8 cellular contexts compared by ENCODE assay signal in the genomic region with DNA sequence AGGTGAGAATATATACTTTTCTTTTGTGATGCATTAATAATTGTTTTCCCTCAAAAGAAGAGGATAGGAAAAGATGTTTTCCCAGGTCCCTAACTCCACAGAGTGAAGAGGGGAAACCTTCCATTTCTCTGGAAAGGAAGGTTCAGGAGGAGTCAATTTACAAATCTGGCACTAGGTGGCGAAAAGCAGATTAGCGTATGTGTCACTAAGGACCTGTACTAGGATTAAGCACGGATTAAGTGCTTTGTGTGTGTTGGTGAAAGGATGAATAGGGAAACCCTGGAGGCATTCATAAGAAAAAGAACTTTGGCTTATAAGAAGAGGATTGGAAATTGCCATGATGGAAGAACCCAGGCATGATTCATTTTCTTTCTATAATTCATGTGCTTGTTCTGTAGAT.
DNase-seq lines count a peak whose midpoint lies in the region; ATAC-seq, FAIRE-seq and TF ChIP-seq lines count a peak whose summit lies in the region.

No MANE protein-coding gene starts in this region.

- TF ChIP-seq CTCF in BE2C (IDR thresholded peaks at IDR 0.05; ENCODE audit: low read depth, low read length) (peak; percentile 67), Panc1 (IDR thresholded peaks at IDR 0.05) (peak; percentile 64)

- H3K27me3 ChIP-seq in BE2C, result no peaks in the 10 kb centered on the region
- H3K27me3 ChIP-seq in H7 (ENCODE audit: control insufficient read depth, insufficient read depth, low read length), result no peaks in the 10 kb centered on the region
- H3K27me3 ChIP-seq in Panc1 (ENCODE audit: control insufficient read depth, insufficient read depth, low read length), result no peaks in the 10 kb centered on the region
- peaks cover 2% of the 10 kb centered on the region for H3K27me3 ChIP-seq in effector memory CD4-positive, alpha-beta T cell (replicated peaks; ENCODE audit: control insufficient read depth, insufficient read depth, low read length, poor library complexity, severe bottlenecking)

- CTCF ChIA-PET in Panc1 (lab: Charles Lee), result interaction anchor here (1.5 kb wide), 1 partner anchor 553 kb away, joined by 3 read pairs; no protein-coding TSS in a partner anchor

- ATAC-seq in Panc1 (peak; percentile 70; the same call in 1 of the 2 replicates), GM19467 (IDR thresholded peaks at IDR 0.05; ENCODE audit: unreplicated experiment) (no peak), GM18873 (IDR thresholded peaks at IDR 0.05; ENCODE audit: low FRiP score, unreplicated experiment) (no peak)

- DNase-seq in BE2C, result peak; percentile 23
- DNase-seq in H7, result peak; percentile 47
- DNase-seq in Panc1 (ENCODE audit: low read depth, low spot score), result no peak
- DNase-seq in glomerular visceral epithelial cell (ENCODE audit: extremely low spot score), result peak; percentile 14
- DNase-seq in HTR-8/SVneo (ENCODE audit: insufficient read length, low spot score), result no peak
- DNase-seq in effector memory CD4-positive, alpha-beta T cell, result no peak

- intact Hi-C loops in Panc1 (cut with micrococcal nuclease; ENCODE audit: unreplicated experiment), result loop anchor here (5.0 kb wide), 1 partner anchor 553 kb away; no protein-coding TSS in a partner anchor

- H3K4me3 ChIP-seq in BE2C (ENCODE audit: low read depth, low read length) (no peak overlapping the region), H7 (ENCODE audit: insufficient read depth, low read depth, low read length) (no peak overlapping the region), Panc1 (ENCODE audit: low read depth in 2 of 2, low read length in 2 of 2) (no peak overlapping the region)
- no peak overlapping the region for H3K4me3 ChIP-seq in effector memory CD4-positive, alpha-beta T cell (ENCODE audit: insufficient read depth, low read depth, low read length, poor library complexity, severe bottlenecking)

- no peak for FAIRE-seq in HTR-8/SVneo (lab: Jason Lieb, UNC)

- H3K27ac ChIP-seq in Panc1 (ENCODE audit: low read length), result no peak overlapping the region
- no peak overlapping the region for H3K27ac ChIP-seq in effector memory CD4-positive, alpha-beta T cell (ENCODE audit: insufficient read depth, low read length, poor library complexity, severe bottlenecking)

- H3K9me3 ChIP-seq in BE2C, result no peaks in the 10 kb centered on the region
- no peaks in the 10 kb centered on the region for H3K9me3 ChIP-seq in Panc1 (ENCODE audit: control insufficient read depth, insufficient read depth, low read depth, low read length)
- H3K9me3 ChIP-seq in effector memory CD4-positive, alpha-beta T cell (ENCODE audit: control insufficient read depth, low read length), result no peaks in the 10 kb centered on the region

- BruUV-seq in Panc1 (replicated peaks; lab: Mats Ljungman, UMichigan), result no TSS peak

- H3K36me3 ChIP-seq in BE2C, result no peaks in the 10 kb centered on the region
- no peaks in the 10 kb centered on the region for H3K36me3 ChIP-seq in H7 (replicated peaks; ENCODE audit: control insufficient read depth, insufficient read depth, low read length)
- no peaks in the 10 kb centered on the region for H3K36me3 ChIP-seq in Panc1 (ENCODE audit: control insufficient read depth, insufficient read depth, low read length)
- H3K36me3 ChIP-seq in effector memory CD4-positive, alpha-beta T cell (ENCODE audit: control insufficient read depth, insufficient read depth, low read length), result no peaks in the 10 kb centered on the region

- in situ Hi-C loops in Panc1 (cut with HindIII; ENCODE audit: low pct_unique_long_range_greater_than_20kb, low sequenced_read_pairs), result no loop called here

- H3K4me1 ChIP-seq in BE2C, result peaks cover 5% of the 10 kb centered on the region
- H3K4me1 ChIP-seq in Panc1 (ENCODE audit: control insufficient read depth, insufficient read depth, low read length), result no peaks in the 10 kb centered on the region
- H3K4me1 ChIP-seq in effector memory CD4-positive, alpha-beta T cell (ENCODE audit: control insufficient read depth, insufficient read depth, low read length, poor library complexity, severe bottlenecking), result no peaks in the 10 kb centered on the region

- POLR2A ChIA-PET in Panc1 (lab: Charles Lee), result no interaction called here

Comparison
In these comparisons a context has a peak if more than half of its experiments do, and no peak if none do; other contexts are left out.
1. DNase-seq: peak in BE2C (single experiment), H7 (single experiment) and glomerular visceral epithelial cell (single experiment); none in Panc1 (single experiment), HTR-8/SVneo (single experiment) and effector memory CD4-positive, alpha-beta T cell (0 of 3).